In the genomic region with DNA sequence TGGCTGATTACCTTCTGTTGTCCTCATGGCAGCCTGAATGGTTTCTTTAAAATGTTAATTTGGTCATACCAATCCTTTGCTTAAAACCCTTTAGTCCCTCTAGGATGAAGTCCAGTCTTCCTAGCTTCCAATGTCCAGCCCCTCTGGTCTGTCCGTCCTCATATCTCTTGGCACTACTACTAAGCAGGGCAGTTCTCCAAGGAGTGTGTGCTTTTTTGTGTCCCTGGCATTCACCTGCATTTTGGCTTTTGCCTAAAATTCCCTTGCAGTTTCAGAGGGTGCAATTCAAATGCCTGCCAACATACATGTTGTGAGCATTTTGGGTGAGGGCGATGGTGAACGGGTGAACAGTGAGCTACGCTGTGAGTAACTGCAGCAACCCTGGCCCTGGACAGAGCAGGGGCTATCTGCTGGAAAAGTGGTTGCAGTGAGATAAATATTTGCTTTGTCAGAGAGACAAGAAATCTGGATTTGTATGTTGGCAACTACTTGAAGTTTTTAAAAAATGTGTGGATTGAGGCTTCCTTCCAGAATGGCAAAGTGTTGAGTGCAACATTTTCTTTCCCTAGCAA, we compare ENCODE assay signal across 23 cellular contexts. TPM values are rescaled to one million over a fixed set of nuclear protein-coding genes. Genes with fewer than 3 reads are reported as not detected.
"Had no signal": no experiment of that assay in that cellular context is flagged by ENCODE, and none has a peak within 500 bp of the region (broad histone marks: within the 10 kb centered on the region; RNA-seq: fewer than 3 reads in every experiment).

No MANE protein-coding gene starts in this region.

- H3K9me3 ChIP-seq: MG63, SK-N-SH had no signal

- H3K36me3 ChIP-seq: MG63 had no signal

- H3K27ac ChIP-seq: HL-60, RWPE1 had no signal

- DNase-seq: KBM-7, MG63, NCI-H1092, NCI-H1105 treated with DMSO at 0.1 percent for 48 hours, NCI-H1436, NCI-H187, NCI-H2029, NCI-H2081 treated with DMSO at 0.1 percent for 48 hours, NCI-H2171, NCI-H226, NCI-H446, NCI-H510A, NCI-H524 treated with DMSO at 0.1 percent for 48 hours, NCI-H69, NCI-H774, PC-3, SHP77, SK-N-SH had no signal

- H3K4me3 ChIP-seq: MG63 had no signal

- ATAC-seq: Panc1, PC-3 had no signal

RNA-seq across cellular contexts. Expression of gene GALNT8, which starts 14.5 kb away (rescaled TPM):
- total RNA-seq: LHCN-M2, PC-3, SK-MEL-5 had no signal
- polyA plus RNA-seq: SK-N-SH had no signal
